8 cellular contexts compared by ENCODE assay signal in the genomic region with DNA sequence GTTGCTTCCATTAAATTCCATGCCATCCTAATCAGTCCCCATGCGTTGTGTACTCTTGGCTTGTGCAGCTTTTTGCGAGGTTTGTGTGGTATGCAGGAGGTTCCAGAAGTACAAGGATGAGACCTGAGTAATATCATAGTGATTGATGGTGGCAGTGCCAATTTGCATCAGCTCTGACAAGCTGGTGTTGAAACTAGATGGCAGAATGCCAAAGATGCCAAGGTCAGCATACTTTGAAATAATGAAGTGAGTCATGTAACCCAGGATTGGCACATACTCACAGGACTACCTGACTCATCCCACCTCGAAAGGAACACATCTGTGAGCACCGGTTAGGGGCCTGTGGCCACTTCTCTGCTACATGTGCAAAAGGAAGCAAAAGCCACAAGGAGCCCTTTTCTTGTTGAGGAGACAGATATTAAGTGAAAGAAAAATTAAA. TPM values are rescaled to one million over a fixed set of nuclear protein-coding genes. Genes with fewer than 3 reads are reported as not detected.
DNase-seq lines count a peak whose midpoint lies in the region; ATAC-seq, FAIRE-seq and TF ChIP-seq lines count a peak whose summit lies in the region.

No MANE protein-coding gene starts in this region.

- no peak for DNase-seq in GM19239 (ENCODE audit: insufficient read length, low spot score)
- peak; percentile 96 for DNase-seq in RPMI8226
- DNase-seq in activated naive CD4-positive, alpha-beta T cell treated with Interleukin-2 at 50 U/mL for 16 hours, result peak; percentile 80
- DNase-seq in right atrium auricular region (ENCODE audit: low spot score), result peak; percentile 71
- DNase-seq in stimulated activated CD4-positive, alpha-beta T cell treated with anti-CD3 and anti-CD28 coated beads, TNF-alpha, amount 100 ng/mL, for 48 hours (ENCODE audit: low read depth in 3 of 3), result peak; percentile 47 to 74 (median 58)
- no peak for DNase-seq in medulla oblongata (ENCODE audit: extremely low spot score)

- no peaks in the 10 kb centered on the region for H3K9me3 ChIP-seq in right atrium auricular region

- no peak for TF ChIP-seq CTCF in right atrium auricular region (IDR thresholded peaks at IDR 0.05)

- no peak overlapping the region for H2AFZ ChIP-seq in ACC112 (ENCODE audit: low read length, unreplicated experiment)

- peaks cover 3% of the 10 kb centered on the region for H3K79me2 ChIP-seq in ACC112 (ENCODE audit: control insufficient read depth, insufficient read depth, low read length, unreplicated experiment)

- H3K4me1 ChIP-seq in ACC112 (ENCODE audit: control insufficient read depth, insufficient read depth, low read length, unreplicated experiment) (peaks cover 46% of the 10 kb centered on the region), right atrium auricular region (peaks cover 0 to 55% of the 10 kb centered on the region in 2 donors)

- H3K36me3 ChIP-seq in ACC112 (ENCODE audit: insufficient read depth, low read length) (no peaks in the 10 kb centered on the region), right atrium auricular region (no peaks in the 10 kb centered on the region)

- H3K4me3 ChIP-seq in ACC112 (ENCODE audit: low read depth, low read length) (no peak overlapping the region), right atrium auricular region (no peak overlapping the region)

- peak; percentile 51 for FAIRE-seq in GM19239 (lab: Jason Lieb, UNC)

- ATAC-seq in HG03354 (IDR thresholded peaks at IDR 0.05; ENCODE audit: poor library complexity, severe bottlenecking, unreplicated experiment), result peak; percentile 92

- H3K27me3 ChIP-seq in ACC112 (ENCODE audit: insufficient read depth, low read length), result no peaks in the 10 kb centered on the region
- H3K27me3 ChIP-seq in right atrium auricular region, result no peaks in the 10 kb centered on the region

- H3K27ac ChIP-seq in ACC112 (ENCODE audit: low read depth, low read length) (peak overlapping the region; percentile 51), right atrium auricular region (peak overlapping the region; percentile 58 to 84)

RNA-seq across cellular contexts. Expression of a gene that starts 14.3 kb away (rescaled TPM):
- 10 to 100 TPM; 25.0 to 70.5 TPM for total RNA-seq in right atrium auricular region

RNA-seq across cellular contexts. Expression of a gene that starts 42.5 kb away (rescaled TPM):
- total RNA-seq in right atrium auricular region, result not detected

Comparison
In these comparisons a context has a peak if more than half of its experiments do, and no peak if none do; other contexts are left out.
1. DNase-seq: peak in RPMI8226 (single experiment), activated naive CD4-positive, alpha-beta T cell treated with Interleukin-2 at 50 U/mL for 16 hours (single experiment), right atrium auricular region (single experiment) and stimulated activated CD4-positive, alpha-beta T cell treated with anti-CD3 and anti-CD28 coated beads, TNF-alpha, amount 100 ng/mL, for 48 hours (3 of 3); none in GM19239 (single experiment) and medulla oblongata (single experiment).